Comparison of ENCODE assay signal across 15 cellular contexts in genomic region chr16:1354815-1355214, GRCh38.
"Had no signal": no experiment of that assay in that cellular context is flagged by ENCODE, and none has a peak within 500 bp of the region (broad histone marks: within the 10 kb centered on the region; RNA-seq: fewer than 3 reads in every experiment).

No MANE protein-coding gene starts in this region.

- H3K36me3 Mint-ChIP-seq: naive B cell had no signal

- H3K4me3 ChIP-seq: lower lobe of right lung, tibial artery had no signal

- DNase-seq: activated CD4-positive, alpha-beta T cell treated with anti-CD3 and anti-CD28 coated beads, Interleukin-2, amount 50 U/mL, for 1 hour; activated naive CD4-positive, alpha-beta T cell treated with anti-CD3 and anti-CD28 coated beads, Interleukin-2, amount 50 U/mL, for 16 hours; activated T-cell treated with anti-CD3 and anti-CD28 coated beads for 4 hours; anterior cingulate cortex; cerebellar nuclear complex; effector memory CD4-positive, alpha-beta T cell; foreskin melanocyte; head of caudate nucleus; left cardiac atrium; lower lobe of right lung; naive B cell; stimulated activated CD4-positive, alpha-beta T cell treated with anti-CD3 and anti-CD28 coated beads, Interleukin-1b, Interleukin-23, amount 100 ng/mL, for 48 hours; stimulated activated naive B cell treated with anti-CD40 and anti-IgM and Interleukin-4, amounts not matched to agents 10 μg/mL and 1 μg/mL and 100 μg/mL, for 72 hours; tibial artery had no signal

- H3K27me3 Mint-ChIP-seq: naive B cell; stimulated activated naive B cell treated with anti-CD40 and anti-IgM and Interleukin-4, amounts not matched to agents 10 μg/mL and 1 μg/mL and 100 μg/mL, for 72 hours had no signal

- H3K27me3 ChIP-seq: tibial artery had no signal

- H3K9me3 Mint-ChIP-seq: naive B cell; stimulated activated naive B cell treated with anti-CD40 and anti-IgM and Interleukin-4, amounts not matched to agents 10 μg/mL and 1 μg/mL and 100 μg/mL, for 72 hours had no signal

- H3K9me3 ChIP-seq: lower lobe of right lung, tibial artery had no signal

- H3K27ac ChIP-seq: epithelial cell of prostate, lower lobe of right lung, tibial artery had no signal
